Comparison of ENCODE assay signal across 1 cellular context in the genomic region with DNA sequence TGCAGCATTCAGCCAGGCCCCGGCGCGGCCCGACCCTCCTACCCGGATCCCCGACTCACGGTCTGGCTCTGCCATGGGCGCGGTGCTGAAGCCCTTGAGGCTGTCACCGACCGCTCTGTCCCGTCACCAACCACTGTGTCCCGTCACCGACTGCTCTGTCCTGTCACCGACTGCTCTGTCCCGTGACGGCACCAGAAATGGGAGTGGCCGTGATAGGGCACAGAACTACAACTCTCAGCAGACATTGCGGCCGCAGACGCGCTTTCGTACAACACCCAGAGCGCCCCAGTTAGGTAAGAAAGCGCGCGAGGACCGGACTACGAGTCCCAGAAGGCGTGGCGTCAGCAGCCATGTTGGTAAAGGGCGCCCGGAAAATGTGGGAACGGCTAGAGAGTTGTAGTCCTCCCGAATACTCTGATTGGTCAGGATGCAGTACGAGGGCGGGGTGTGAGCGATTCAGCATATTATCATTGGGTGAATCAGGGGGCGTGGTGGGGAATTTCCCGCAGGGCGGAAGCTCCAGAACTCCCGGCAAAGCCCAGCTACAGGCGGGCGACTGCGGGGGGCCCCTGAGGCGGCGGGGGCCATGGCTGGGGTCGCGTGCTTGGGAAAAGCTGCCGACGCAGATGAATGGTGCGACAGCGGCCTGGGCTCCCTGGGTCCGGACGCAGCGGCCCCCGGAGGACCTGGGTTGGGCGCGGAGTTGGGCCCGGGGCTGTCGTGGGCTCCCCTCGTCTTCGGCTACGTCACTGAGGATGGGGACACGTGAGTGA.
TF ChIP-seq lines count a peak whose summit lies in the region.

A gene with protein sequence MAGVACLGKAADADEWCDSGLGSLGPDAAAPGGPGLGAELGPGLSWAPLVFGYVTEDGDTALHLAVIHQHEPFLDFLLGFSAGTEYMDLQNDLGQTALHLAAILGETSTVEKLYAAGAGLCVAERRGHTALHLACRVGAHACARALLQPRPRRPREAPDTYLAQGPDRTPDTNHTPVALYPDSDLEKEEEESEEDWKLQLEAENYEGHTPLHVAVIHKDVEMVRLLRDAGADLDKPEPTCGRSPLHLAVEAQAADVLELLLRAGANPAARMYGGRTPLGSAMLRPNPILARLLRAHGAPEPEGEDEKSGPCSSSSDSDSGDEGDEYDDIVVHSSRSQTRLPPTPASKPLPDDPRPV (plus strand): TSS at position 523 of the 773 bp plus-strand sequence. CDS start 64 bp downstream, at position 587.
A gene (minus strand): TSS at position 172 of the 773 bp plus-strand sequence. CDS start 97 bp downstream, at position 75.

TF ChIP-seq in H1, 55 proteins besides CTCF, POLR2A, EP300 and RAD21 (continued from another document):
- TF ChIP-seq RBBP5 (IDR thresholded peaks at IDR 0.05; ENCODE audit: borderline replicate concordance, low read depth, low read length) = peak; percentile 69; the same call in 1 of the 2 replicates
- no peak for TF ChIP-seq NANOG (IDR thresholded peaks at IDR 0.05; ENCODE audit: insufficient read depth, low read depth, low read length, poor library complexity, severe bottlenecking)
- peak; percentile 53; the same call in 1 of the 2 replicates for TF ChIP-seq SP2 (IDR thresholded peaks at IDR 0.05; ENCODE audit: low read length)
- TF ChIP-seq CREB1 (IDR thresholded peaks at IDR 0.05) = peak; percentile 97
